In the genomic region with DNA sequence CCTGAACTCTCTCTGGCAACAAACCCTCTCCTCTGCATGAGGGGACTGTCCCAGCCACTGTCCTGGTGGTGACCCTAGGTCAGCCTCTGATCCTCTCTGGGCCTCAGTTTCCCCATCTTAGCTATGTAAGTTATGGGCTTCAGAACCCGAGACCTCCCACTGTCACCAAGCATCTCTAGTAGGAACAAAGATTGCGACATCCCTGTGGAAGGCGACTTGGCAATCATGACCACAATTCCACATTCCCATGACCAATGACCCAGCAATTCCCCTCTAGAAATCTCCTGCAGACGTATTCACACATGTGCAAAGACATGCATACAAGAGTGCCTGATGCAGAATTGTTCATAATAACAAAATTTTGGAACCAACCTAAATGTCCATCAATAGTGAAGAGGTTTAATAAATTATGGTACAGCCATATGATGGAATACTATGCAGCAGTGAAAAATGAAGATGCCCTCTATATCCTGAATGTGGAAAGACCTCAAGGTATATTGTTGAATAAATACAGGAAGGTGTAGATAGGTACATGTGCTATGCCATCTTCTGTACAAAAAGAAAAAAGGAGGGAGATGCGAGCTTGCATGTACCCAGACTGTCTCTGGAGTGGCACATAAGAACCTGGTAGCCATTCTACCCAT, we compare ENCODE assay signal across 25 cellular contexts. TPM values are rescaled to one million over a fixed set of nuclear protein-coding genes. Genes with fewer than 3 reads are reported as not detected.
A peak's percentile ranks its signal among the peaks of the same experiment; 100 is the strongest.
DNase-seq lines count a peak whose midpoint lies in the region; ATAC-seq, FAIRE-seq and TF ChIP-seq lines count a peak whose summit lies in the region.
"Had no signal": no experiment of that assay in that cellular context is flagged by ENCODE, and none has a peak within 500 bp of the region (broad histone marks: within the 10 kb centered on the region; RNA-seq: fewer than 3 reads in every experiment).

No MANE protein-coding gene starts in this region.

- H3K4me3 ChIP-seq in HEK293 (ENCODE audit: low read depth, low read length) = no peak overlapping the region
- H3K4me3 ChIP-seq in HepG2 (replicated peaks in 1 of 3; ENCODE audit: insufficient read depth in 1 of 3, low read depth in 2 of 3, low read length in 3 of 3) = no peak overlapping the region
- no peak overlapping the region for H3K4me3 ChIP-seq in endodermal cell (ENCODE audit: low read length)
- H3K4me3 ChIP-seq: SJCRH30 had no signal

- no peak overlapping the region for H3K27ac Mint-ChIP-seq in endodermal cell
- H3K27ac Mint-ChIP-seq: CD14-positive monocyte; CD8-positive, alpha-beta memory T cell; H9; HFFc6 had no signal

- no peaks in the 10 kb centered on the region for H3K36me3 Mint-ChIP-seq in endodermal cell (ENCODE audit: low read depth)
- H3K36me3 Mint-ChIP-seq: CD14-positive monocyte; CD8-positive, alpha-beta memory T cell had no signal

- no peaks in the 10 kb centered on the region for H3K27me3 Mint-ChIP-seq in endodermal cell (ENCODE audit: insufficient read depth)

- ATAC-seq in HepG2 = no peak
- ATAC-seq: Right ventricle myocardium inferior, SK-N-SH treated with all-trans-retinoic acid at 6 μM for 48 hours had no signal

- intact Hi-C loops in HepG2 (cut with micrococcal nuclease; ENCODE audit: unreplicated experiment) = no loop called here

- no peak for TF ChIP-seq RAD21 in HepG2 (CRISPR knock-in tag; IDR thresholded peaks at IDR 0.05)

- in situ Hi-C loops in HepG2 (cut with HindIII; ENCODE audit: extremely low pct_ligation_motif_present, low pct_unique_long_range_greater_than_20kb) = no loop called here

- peaks cover 4% of the 10 kb centered on the region; the same call in 1 of the 2 replicates for H4K20me1 ChIP-seq in HepG2 (ENCODE audit: insufficient read depth, low read length)

- POLR2A ChIA-PET in HEK293 (lab: Yijun Ruan, JAX) (no interaction called here), HepG2 (lab: Yijun Ruan, JAX) (no interaction called here)

- TF ChIP-seq POLR2A in HepG2 (IDR thresholded peaks at IDR 0.05; ENCODE audit: insufficient read depth in 1 of 2, low read depth in 2 of 2, low read length in 2 of 2) = no peak

- H3K9ac ChIP-seq in HepG2 (ENCODE audit: insufficient read depth, low read depth, low read length) (no peak overlapping the region), endodermal cell (ENCODE audit: extremely low read depth, low read length, poor library complexity, severe bottlenecking) (no peak overlapping the region)

- no peak overlapping the region for H3K4me3 Mint-ChIP-seq in endodermal cell
- H3K4me3 Mint-ChIP-seq: CD14-positive monocyte; CD8-positive, alpha-beta memory T cell; H9; HFFc6 had no signal

- H3K4me1 ChIP-seq in HEK293 (ENCODE audit: control insufficient read depth, insufficient read depth, low read length) = no peaks in the 10 kb centered on the region
- no peaks in the 10 kb centered on the region for H3K4me1 ChIP-seq in HepG2 (ENCODE audit: insufficient read depth, low read length)
- no peaks in the 10 kb centered on the region for H3K4me1 ChIP-seq in endodermal cell (ENCODE audit: control insufficient read depth, insufficient read depth, low read length)
- H3K4me1 ChIP-seq: SJCRH30 had no signal

- DNase-seq in amniotic epithelial cell (ENCODE audit: low read depth) (peak; percentile 16), HepG2 (ENCODE audit: low spot score) (no peak), endodermal cell (no peak), GF-D8 (lab: John Stamatoyannopoulos, UW) (no peak), EL (no peak)
- DNase-seq in activated naive CD4-positive, alpha-beta T cell (lab: John Stamatoyannopoulos, UW) = no peak
- DNase-seq: BE2C, DMS 273 treated with DMSO at 0.1 percent for 48 hours, DMS79, H9, HFFc6, NCI-H1092, NCI-H1417 treated with DMSO at 0.1 percent for 48 hours, NCI-H187, NCI-H2107, NCI-H524, NCI-H774, SJCRH30 had no signal

- H3K4me2 ChIP-seq in HepG2 (ENCODE audit: low read depth, low read length) = no peak overlapping the region

- BruUV-seq in HepG2 (replicated peaks; lab: Mats Ljungman, UMichigan) = no TSS peak

- H3K9me3 ChIP-seq in HEK293 (ENCODE audit: control insufficient read depth, insufficient read depth, low read depth, low read length) (no peaks in the 10 kb centered on the region), HepG2 (ENCODE audit: low read length) (no peaks in the 10 kb centered on the region), endodermal cell (ENCODE audit: control insufficient read depth, low read length) (no peaks in the 10 kb centered on the region)
- H3K9me3 ChIP-seq: BE2C, SJCRH30 had no signal

- H3K27ac ChIP-seq in HEK293 (ENCODE audit: extremely low read depth, low read depth, low read length) (no peak overlapping the region), HepG2 (ENCODE audit: extremely low read length, insufficient read depth, low read length) (no peak overlapping the region), endodermal cell (ENCODE audit: low read depth, low read length) (no peak overlapping the region)
- H3K27ac ChIP-seq: SJCRH30 had no signal

- no peak for FAIRE-seq in HepG2 (lab: Jason Lieb, UNC)
- FAIRE-seq: GM18507 had no signal

- no peaks in the 10 kb centered on the region for H3K9me3 Mint-ChIP-seq in endodermal cell
- H3K9me3 Mint-ChIP-seq: CD8-positive, alpha-beta memory T cell; H9; HFFc6 had no signal

- no peak overlapping the region for H2AFZ ChIP-seq in HepG2 (ENCODE audit: low read length)

- peaks cover 9% of the 10 kb centered on the region for H3K4me1 Mint-ChIP-seq in endodermal cell
- H3K4me1 Mint-ChIP-seq: CD14-positive monocyte; CD8-positive, alpha-beta memory T cell had no signal

- CTCF ChIA-PET in HEK293 (lab: Yijun Ruan, JAX) = interaction anchor here (0.7 kb wide), 1 partner anchor 522 kb away, joined by 3 read pairs; no protein-coding TSS in a partner anchor
- CTCF ChIA-PET in HepG2 (lab: Yijun Ruan, JAX; ENCODE audit: low intra/inter-chr PET ratio, low total read pairs) = no interaction called here

- peaks cover 0 to 13% of the 10 kb centered on the region in 2 experiments; a peak in 2 of 5 replicates for H3K27me3 ChIP-seq in HepG2 (ENCODE audit: control insufficient read depth in 1 of 2, insufficient read depth in 2 of 2, low read length in 2 of 2)
- no peaks in the 10 kb centered on the region for H3K27me3 ChIP-seq in endodermal cell (ENCODE audit: control insufficient read depth, insufficient read depth, low read length, poor library complexity, severe bottlenecking)
- H3K27me3 ChIP-seq: BE2C had no signal

- TF ChIP-seq CTCF in HEK293 (tag by site-specific recombination; IDR thresholded peaks at IDR 0.05) (no peak), HepG2 (CRISPR knock-in tag; IDR thresholded peaks at IDR 0.05) (no peak), endodermal cell (conservative IDR thresholded peaks at IDR 0.05) (no peak)

- 10% methylated on average over 5 of the region's 5 CpGs for WGBS in HepG2 (ENCODE audit: low lambda C conversion rate)
- 83% methylated on average over 5 of the region's 5 CpGs for WGBS in endodermal cell (ENCODE audit: insufficient coverage in 1 of 2, insufficient read length in 1 of 2), 2 experiments

- TF ChIP-seq EP300 in HepG2 (IDR thresholded peaks at IDR 0.05; ENCODE audit: low read depth in 2 of 2, low read length in 2 of 2) (no peak), HepG2 (CRISPR knock-in tag; IDR thresholded peaks at IDR 0.05; ENCODE audit: borderline replicate concordance) (no peak)

- H3K36me3 ChIP-seq in HEK293 (ENCODE audit: control insufficient read depth in 2 of 2, insufficient read depth in 1 of 2, low read length in 2 of 2) (no peaks in the 10 kb centered on the region), HepG2 (replicated peaks in 1 of 2; ENCODE audit: control insufficient read depth in 1 of 2, insufficient read depth in 2 of 2, low read length in 2 of 2) (no peaks in the 10 kb centered on the region), endodermal cell (ENCODE audit: control insufficient read depth, insufficient read depth, low read length) (no peaks in the 10 kb centered on the region)
- H3K36me3 ChIP-seq: BE2C, SJCRH30 had no signal

- no peaks in the 10 kb centered on the region for H3K79me2 ChIP-seq in HepG2 (ENCODE audit: insufficient read depth, low read length)

RNA-seq across cellular contexts. Expression of gene CNGB1, which starts 21.2 kb away (rescaled TPM):
- total RNA-seq in HepG2 (2016; rRNA removed; fragmentation: Illumina TruSeq; extraction: Trizol) (0.02 and 0.03 TPM in 2 replicates), endodermal cell (under 1 TPM; 0.29 to 0.60 TPM)
- not detected in 2 replicates for total RNA-seq in HepG2 (2016; cell fraction: cytosol; rRNA removed; fragmentation: Illumina TruSeq; extraction: Trizol; ENCODE audit: low read depth)
- total RNA-seq in HepG2 (2016; cell fraction: insoluble cytoplasmic fraction; rRNA removed; fragmentation: Illumina TruSeq; extraction: Trizol) = 0.03 and 0.09 TPM in 2 replicates
- 0.53 TPM in 1 of 2 replicates, not detected in the other for total RNA-seq in HepG2 (2016; cell fraction: membrane; rRNA removed; fragmentation: Illumina TruSeq; extraction: Trizol)
- total RNA-seq in HepG2 (2016; cell fraction: nucleus; rRNA removed; fragmentation: Illumina TruSeq; extraction: Trizol) = not detected in 2 replicates
- 0.15 and 0.29 TPM in 2 replicates for polyA plus RNA-seq in HepG2 (2011; rRNA removed)
- 0.15 and 0.33 TPM in 2 replicates for polyA plus RNA-seq in HepG2 (2011; cell fraction: cytosol; rRNA removed)
- polyA plus RNA-seq in HepG2 (2011; cell fraction: nucleus; rRNA removed) = 0.08 and 0.38 TPM in 2 replicates
- 0.08 and 0.84 TPM in 2 replicates for polyA plus RNA-seq in HepG2 (2012)
- 0.09 and 0.19 TPM in 2 replicates for polyA plus RNA-seq in HepG2 (2016; cell fraction: cytosol; fragmentation: Illumina TruSeq; extraction: Trizol; ENCODE audit: low read depth)
- 0.05 TPM in 1 of 2 replicates, not detected in the other for polyA plus RNA-seq in HepG2 (2016; cell fraction: insoluble cytoplasmic fraction; fragmentation: Illumina TruSeq; extraction: Trizol; ENCODE audit: low read depth)
- not detected in 2 replicates for polyA plus RNA-seq in HepG2 (2016; cell fraction: membrane; fragmentation: Illumina TruSeq; extraction: Trizol; ENCODE audit: low read depth)
- polyA plus RNA-seq in HepG2 (2016; cell fraction: nucleus; fragmentation: Illumina TruSeq; extraction: Trizol; ENCODE audit: insufficient read depth, low read depth) = not detected in 2 replicates
- polyA minus RNA-seq in HepG2 (2011; rRNA and poly(A)+ RNA removed; ENCODE audit: low replicate concordance) = 4.0 and 16.2 TPM in 2 replicates
- 0.10 TPM in 1 of 2 replicates, not detected in the other for polyA minus RNA-seq in HepG2 (2011; cell fraction: cytosol; rRNA and poly(A)+ RNA removed)
- polyA minus RNA-seq in HepG2 (2011; cell fraction: nucleus; rRNA and poly(A)+ RNA removed) = 0.64 and 1.5 TPM in 2 replicates
- polyA plus RNA-seq in endodermal cell (2013, experiment 1 of 2) = 1.1 TPM
- 0.50 TPM for polyA plus RNA-seq in endodermal cell (2013, experiment 2 of 2)
- total RNA-seq: CD8-positive, alpha-beta memory T cell; H9; Right ventricle myocardium inferior; RPMI7951; SJCRH30 had no signal
- polyA plus RNA-seq: CD14-positive monocyte; CD8-positive, alpha-beta memory T cell had no signal

RNA-seq across cellular contexts. Expression of gene ZNF319, which starts 50.8 kb away (rescaled TPM):
- total RNA-seq in HepG2 (2016; rRNA removed; fragmentation: Illumina TruSeq; extraction: Trizol) (3.5 and 3.6 TPM in 2 replicates), endodermal cell (10 to 100 TPM in 1 of 2 donors, 1 to 10 TPM in 1; 9.8 to 10.8 TPM)
- 0.51 and 0.88 TPM in 2 replicates for total RNA-seq in HepG2 (2016; cell fraction: cytosol; rRNA removed; fragmentation: Illumina TruSeq; extraction: Trizol; ENCODE audit: low read depth)
- 3.1 and 3.2 TPM in 2 replicates for total RNA-seq in HepG2 (2016; cell fraction: insoluble cytoplasmic fraction; rRNA removed; fragmentation: Illumina TruSeq; extraction: Trizol)
- 2.3 and 2.7 TPM in 2 replicates for total RNA-seq in HepG2 (2016; cell fraction: membrane; rRNA removed; fragmentation: Illumina TruSeq; extraction: Trizol)
- 3.0 and 3.7 TPM in 2 replicates for total RNA-seq in HepG2 (2016; cell fraction: nucleus; rRNA removed; fragmentation: Illumina TruSeq; extraction: Trizol)
- 2.4 and 5.2 TPM in 2 replicates for polyA plus RNA-seq in HepG2 (2011; rRNA removed)
- polyA plus RNA-seq in HepG2 (2011; cell fraction: cytosol; rRNA removed) = 2.9 and 3.1 TPM in 2 replicates
- 7.2 and 8.1 TPM in 2 replicates for polyA plus RNA-seq in HepG2 (2011; cell fraction: nucleus; rRNA removed)
- polyA plus RNA-seq in HepG2 (2012) = 2.2 and 4.4 TPM in 2 replicates
- polyA plus RNA-seq in HepG2 (2016; cell fraction: cytosol; fragmentation: Illumina TruSeq; extraction: Trizol; ENCODE audit: low read depth) = 0.15 and 0.25 TPM in 2 replicates
- polyA plus RNA-seq in HepG2 (2016; cell fraction: insoluble cytoplasmic fraction; fragmentation: Illumina TruSeq; extraction: Trizol; ENCODE audit: low read depth) = 4.6 TPM in 2 replicates
- 1.0 and 1.3 TPM in 2 replicates for polyA plus RNA-seq in HepG2 (2016; cell fraction: membrane; fragmentation: Illumina TruSeq; extraction: Trizol; ENCODE audit: low read depth)
- 5.6 TPM in 2 replicates for polyA plus RNA-seq in HepG2 (2016; cell fraction: nucleus; fragmentation: Illumina TruSeq; extraction: Trizol; ENCODE audit: insufficient read depth, low read depth)
- 8.6 and 11.6 TPM in 2 replicates for polyA minus RNA-seq in HepG2 (2011; rRNA and poly(A)+ RNA removed; ENCODE audit: low replicate concordance)
- 4.9 and 6.1 TPM in 2 replicates for polyA minus RNA-seq in HepG2 (2011; cell fraction: cytosol; rRNA and poly(A)+ RNA removed)
- 4.6 and 5.0 TPM in 2 replicates for polyA minus RNA-seq in HepG2 (2011; cell fraction: nucleus; rRNA and poly(A)+ RNA removed)
- polyA plus RNA-seq in endodermal cell (2013, experiment 1 of 2) = 11.5 TPM
- 8.2 TPM for polyA plus RNA-seq in endodermal cell (2013, experiment 2 of 2)

RNA-seq across cellular contexts. Expression of gene USB1, which starts 51.5 kb away (rescaled TPM):
- total RNA-seq in HepG2 (2016; rRNA removed; fragmentation: Illumina TruSeq; extraction: Trizol) = 16.7 and 33.5 TPM in 2 replicates
- 11.1 and 11.2 TPM in 2 replicates for total RNA-seq in HepG2 (2016; cell fraction: cytosol; rRNA removed; fragmentation: Illumina TruSeq; extraction: Trizol; ENCODE audit: low read depth)
- 17.4 and 32.4 TPM in 2 replicates for total RNA-seq in HepG2 (2016; cell fraction: insoluble cytoplasmic fraction; rRNA removed; fragmentation: Illumina TruSeq; extraction: Trizol)
- total RNA-seq in HepG2 (2016; cell fraction: membrane; rRNA removed; fragmentation: Illumina TruSeq; extraction: Trizol) = 47.5 and 49.4 TPM in 2 replicates
- 17.8 and 27.0 TPM in 2 replicates for total RNA-seq in HepG2 (2016; cell fraction: nucleus; rRNA removed; fragmentation: Illumina TruSeq; extraction: Trizol)
- polyA plus RNA-seq in HepG2 (2011; rRNA removed) = 65.4 and 75.9 TPM in 2 replicates
- polyA plus RNA-seq in HepG2 (2011; cell fraction: cytosol; rRNA removed) = 60.7 and 64.8 TPM in 2 replicates
- polyA plus RNA-seq in HepG2 (2011; cell fraction: nucleus; rRNA removed) = 51.6 and 63.8 TPM in 2 replicates
- polyA plus RNA-seq in HepG2 (2012) = 24.1 and 47.2 TPM in 2 replicates
- 54.6 and 63.3 TPM in 2 replicates for polyA plus RNA-seq in HepG2 (2016; cell fraction: cytosol; fragmentation: Illumina TruSeq; extraction: Trizol; ENCODE audit: low read depth)
- 76.8 and 103 TPM in 2 replicates for polyA plus RNA-seq in HepG2 (2016; cell fraction: insoluble cytoplasmic fraction; fragmentation: Illumina TruSeq; extraction: Trizol; ENCODE audit: low read depth)
- polyA plus RNA-seq in HepG2 (2016; cell fraction: membrane; fragmentation: Illumina TruSeq; extraction: Trizol; ENCODE audit: low read depth) = 136 and 142 TPM in 2 replicates
- 62.4 and 62.9 TPM in 2 replicates for polyA plus RNA-seq in HepG2 (2016; cell fraction: nucleus; fragmentation: Illumina TruSeq; extraction: Trizol; ENCODE audit: insufficient read depth, low read depth)
- polyA minus RNA-seq in HepG2 (2011; rRNA and poly(A)+ RNA removed; ENCODE audit: low replicate concordance) = 97.4 and 101 TPM in 2 replicates
- 44.2 and 48.1 TPM in 2 replicates for polyA minus RNA-seq in HepG2 (2011; cell fraction: cytosol; rRNA and poly(A)+ RNA removed)
- polyA minus RNA-seq in HepG2 (2011; cell fraction: nucleus; rRNA and poly(A)+ RNA removed) = 30.8 and 37.7 TPM in 2 replicates
- 100 to 1,000 TPM; 139 to 163 TPM for total RNA-seq in endodermal cell
- 62.2 TPM for polyA plus RNA-seq in endodermal cell (2013, experiment 1 of 2)
- 62.7 TPM for polyA plus RNA-seq in endodermal cell (2013, experiment 2 of 2)
